In the genomic region with DNA sequence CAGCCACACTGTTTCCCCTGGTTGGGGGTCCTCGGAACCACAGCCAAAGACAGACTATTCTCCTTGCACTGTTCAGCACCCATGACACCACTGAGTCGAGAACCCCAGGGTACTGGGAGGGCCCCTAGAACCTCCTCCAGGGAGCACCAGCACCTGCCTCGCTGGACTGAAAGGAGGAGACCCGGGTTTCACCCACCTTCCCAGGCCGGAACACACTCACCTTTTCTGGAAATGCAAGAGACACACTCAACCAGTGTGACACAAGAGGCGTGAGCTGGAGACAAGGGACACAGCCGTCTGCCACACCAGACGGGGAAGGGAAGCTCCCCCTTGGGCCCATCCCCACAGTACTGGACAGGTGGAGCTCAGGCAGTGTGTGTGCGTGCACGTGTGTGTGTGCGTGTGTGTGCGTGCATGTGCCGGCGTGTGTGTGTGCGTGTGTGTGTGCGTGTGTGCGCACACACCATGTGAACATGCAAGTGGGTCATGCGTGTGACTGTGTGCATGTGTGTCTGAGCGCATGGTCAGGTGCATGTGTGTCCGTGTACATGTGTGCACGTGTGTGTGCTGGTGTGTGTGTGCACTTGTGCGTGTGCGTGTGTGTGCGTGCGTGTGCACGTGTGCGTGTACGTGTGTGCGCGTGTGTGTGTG, we compare ENCODE assay signal across 17 cellular contexts.
DNase-seq lines count a peak whose midpoint lies in the region; ATAC-seq, FAIRE-seq and TF ChIP-seq lines count a peak whose summit lies in the region.
"Had no signal": no experiment of that assay in that cellular context is flagged by ENCODE, and none has a peak within 500 bp of the region (broad histone marks: within the 10 kb centered on the region; RNA-seq: fewer than 3 reads in every experiment).

No MANE protein-coding gene starts in this region.

- no peak overlapping the region for H4K8ac ChIP-seq in H1 (ENCODE audit: extremely low read depth, insufficient read depth, low read length)
- H4K8ac ChIP-seq in mesenchymal stem cell (ENCODE audit: low read length): no peak overlapping the region

- no peak for TF ChIP-seq RAD21 in H1 (IDR thresholded peaks at IDR 0.05 in 1 of 2, conservative IDR thresholded peaks at IDR 0.05 in 1 of 2; ENCODE audit: low read depth in 2 of 2, low read length in 2 of 2)

- no peaks in the 10 kb centered on the region for H3K27me3 ChIP-seq in WERI-Rb-1 (ENCODE audit: insufficient read depth, low read depth, severe bottlenecking)
- H3K27me3 ChIP-seq in H1 (replicated peaks in 1 of 4; ENCODE audit: control insufficient read depth in 3 of 4, extremely low read depth in 1 of 4, insufficient read depth in 3 of 4, low read length in 3 of 4): no peaks in the 10 kb centered on the region
- peaks cover 36 to 71% of the 10 kb centered on the region in 2 experiments for H3K27me3 ChIP-seq in mesenchymal stem cell (ENCODE audit: control insufficient read depth in 1 of 2, insufficient read depth in 1 of 2, low read length in 2 of 2)
- H3K27me3 ChIP-seq in H7 (ENCODE audit: control insufficient read depth, insufficient read depth, low read length): no peaks in the 10 kb centered on the region
- H3K27me3 ChIP-seq in gastroesophageal sphincter: peaks cover 90% of the 10 kb centered on the region

- H3K4me3 Mint-ChIP-seq in stimulated activated naive B cell treated with anti-CD40 and anti-IgM and Interleukin-4, amounts not matched to agents 10 μg/mL and 1 μg/mL and 100 μg/mL, for 72 hours: no peak overlapping the region

- TF ChIP-seq POLR2A in H1 (IDR thresholded peaks at IDR 0.05; ENCODE audit: control extremely low read depth in 1 of 2, low read depth in 2 of 2, low read length in 2 of 2) (no peak), gastroesophageal sphincter (IDR thresholded peaks at IDR 0.05) (no peak)

- FAIRE-seq in H1 (lab: Jason Lieb, UNC): no peak

- H2BK20ac ChIP-seq in H1 (ENCODE audit: low read length): no peak overlapping the region

- H3K9me3 ChIP-seq in WERI-Rb-1 (ENCODE audit: severe bottlenecking) (no peaks in the 10 kb centered on the region), H1 (ENCODE audit: insufficient read depth in 2 of 2, low read depth in 1 of 2, low read length in 1 of 2) (no peaks in the 10 kb centered on the region), mesenchymal stem cell (ENCODE audit: control insufficient read depth, low read length) (no peaks in the 10 kb centered on the region), gastroesophageal sphincter (no peaks in the 10 kb centered on the region)
- H3K9me3 ChIP-seq: HAP-1 had no signal

- no peak overlapping the region; a peak in 2 of 7 replicates for H3K9ac ChIP-seq in H1 (replicated peaks in 1 of 4; ENCODE audit: extremely low read depth in 1 of 4, low read depth in 3 of 4, low read length in 3 of 4)
- H3K9ac ChIP-seq in mesenchymal stem cell (ENCODE audit: low read length): no peak overlapping the region

- H3K4me3 ChIP-seq in WERI-Rb-1 (ENCODE audit: low read depth, low read length) (no peak overlapping the region), H1 (ENCODE audit: extremely low read depth in 1 of 4, insufficient read depth in 2 of 4, low read depth in 3 of 4, low read length in 4 of 4) (no peak overlapping the region), mesenchymal stem cell (ENCODE audit: insufficient read depth in 1 of 2, low read depth in 1 of 2, low read length in 2 of 2) (no peak overlapping the region), H7 (ENCODE audit: insufficient read depth, low read depth, low read length) (no peak overlapping the region), gastroesophageal sphincter (no peak overlapping the region)
- H3K4me3 ChIP-seq: HAP-1, SK-N-MC had no signal

- H2AK5ac ChIP-seq in H1 (ENCODE audit: low read depth, low read length) (no peak overlapping the region), mesenchymal stem cell (ENCODE audit: low read length, severe bottlenecking) (no peak overlapping the region)

- H3K23me2 ChIP-seq in H1 (ENCODE audit: low read depth, low read length): peaks cover 3% of the 10 kb centered on the region; the same call in 1 of the 2 replicates

- 91% methylated on average over 30 of the region's 30 CpGs; no CpG with 5 or more reads in 1 of the 2 experiments for WGBS in H1 (ENCODE audit: extremely low coverage in 1 of 2, insufficient coverage in 1 of 2, insufficient read length in 1 of 2, insufficient replicate concordance in 2 of 2, low coverage in 1 of 2, low lambda C conversion rate in 2 of 2, missing lambda C conversion rate in 1 of 2), 2 experiments
- 93% methylated on average over 30 of the region's 30 CpGs for WGBS in mesenchymal stem cell
- WGBS in gastroesophageal sphincter (ENCODE audit: low coverage in 1 of 2), 2 donors: 80 to 84% methylated on average over 4 to 11 of the region's 30 CpGs

- H2AFZ ChIP-seq in H1 (ENCODE audit: low read length) (no peak overlapping the region), mesenchymal stem cell (ENCODE audit: low read depth, low read length) (no peak overlapping the region)

- no peaks in the 10 kb centered on the region for H3K79me2 ChIP-seq in H1 (ENCODE audit: control insufficient read depth in 1 of 2, insufficient read depth in 2 of 2, low read length in 2 of 2)

- peaks cover 0 to 6% of the 10 kb centered on the region in 2 experiments for H4K20me1 ChIP-seq in H1 (replicated peaks in 1 of 2; ENCODE audit: control insufficient read depth in 1 of 2, insufficient read depth in 2 of 2, low read length in 2 of 2)

- H3K4me2 ChIP-seq in H1 (ENCODE audit: insufficient read depth in 1 of 2, low read depth in 2 of 2, low read length in 2 of 2): no peak overlapping the region
- no peak overlapping the region for H3K4me2 ChIP-seq in mesenchymal stem cell (ENCODE audit: low read length, poor library complexity, severe bottlenecking)

- H4K5ac ChIP-seq in H1 (ENCODE audit: insufficient read length, low read depth, low read length): no peak overlapping the region

- TF ChIP-seq EP300 in H1 (IDR thresholded peaks at IDR 0.05; ENCODE audit: borderline replicate concordance in 1 of 2, low read depth in 2 of 2, low read length in 2 of 2) (no peak), gastroesophageal sphincter (IDR thresholded peaks at IDR 0.05) (no peak)

- ATAC-seq in stimulated activated naive B cell treated with anti-CD40 and anti-IgM and Interleukin-4, amounts not matched to agents 10 μg/mL and 1 μg/mL and 100 μg/mL, for 72 hours (replicated peaks): no peak
- ATAC-seq in gastroesophageal sphincter: no peak
- ATAC-seq: PC-3 had no signal

- no peak overlapping the region for H3K56ac ChIP-seq in H1 (replicated peaks; ENCODE audit: insufficient read length, low read depth, low read length)

- H3K4me1 Mint-ChIP-seq in stimulated activated naive B cell treated with anti-CD40 and anti-IgM and Interleukin-4, amounts not matched to agents 10 μg/mL and 1 μg/mL and 100 μg/mL, for 72 hours: no peaks in the 10 kb centered on the region

- H3K27ac ChIP-seq in WERI-Rb-1 (peak overlapping the region; percentile 74), H1 (ENCODE audit: low read depth, low read length) (no peak overlapping the region), mesenchymal stem cell (ENCODE audit: low read length, poor library complexity, severe bottlenecking) (no peak overlapping the region), gastroesophageal sphincter (no peak overlapping the region)
- H3K27ac ChIP-seq: HL-60, SK-N-MC had no signal

- no peak overlapping the region for H3K14ac ChIP-seq in H1 (ENCODE audit: insufficient read length)
- H3K14ac ChIP-seq in mesenchymal stem cell (ENCODE audit: low read length in 2 of 2): peak overlapping the region in 1 of 2 experiments; percentile 18

- peak overlapping the region; percentile 80 for H4K91ac ChIP-seq in H1 (replicated peaks; ENCODE audit: insufficient read length, low read length)
- H4K91ac ChIP-seq in mesenchymal stem cell (ENCODE audit: low read length): peak overlapping the region; percentile 67

- no peaks in the 10 kb centered on the region for H3K9me3 Mint-ChIP-seq in stimulated activated naive B cell treated with anti-CD40 and anti-IgM and Interleukin-4, amounts not matched to agents 10 μg/mL and 1 μg/mL and 100 μg/mL, for 72 hours

- H3K4me1 ChIP-seq in H1 (replicated peaks in 1 of 4; ENCODE audit: control insufficient read depth in 3 of 4, insufficient read depth in 4 of 4, low read length in 3 of 4) (no peaks in the 10 kb centered on the region; a peak in 1 of 7 replicates), mesenchymal stem cell (ENCODE audit: control insufficient read depth, insufficient read depth, low read depth, low read length) (peaks cover 4% of the 10 kb centered on the region), gastroesophageal sphincter (peaks cover 0 to 11% (median 0%) of the 10 kb centered on the region in 3 donors)
- H3K4me1 ChIP-seq: HAP-1 had no signal

- H2BK15ac ChIP-seq in H1 (ENCODE audit: low read length): no peak overlapping the region
- no peak overlapping the region for H2BK15ac ChIP-seq in mesenchymal stem cell (ENCODE audit: low read depth, poor library complexity, severe bottlenecking)

- TF ChIP-seq CTCF in WERI-Rb-1 (IDR thresholded peaks at IDR 0.05; ENCODE audit: low read depth, low read length) (no peak), H1 (IDR thresholded peaks at IDR 0.05; ENCODE audit: control extremely low read depth in 1 of 3, insufficient read depth in 1 of 3, low read depth in 1 of 3, low read length in 3 of 3) (no peak), gastroesophageal sphincter (IDR thresholded peaks at IDR 0.05) (no peak)

- DNase-seq in WERI-Rb-1 (no peak), H1 (ENCODE audit: low read depth in 1 of 2, low spot score in 2 of 2) (no peak), mesenchymal stem cell (no peak), H7 (no peak), pons (ENCODE audit: low spot score) (no peak)
- no peak for DNase-seq in stimulated activated naive B cell treated with anti-CD40 and anti-IgM and Interleukin-4, amounts not matched to agents 10 μg/mL and 1 μg/mL and 100 μg/mL, for 72 hours
- DNase-seq: COR-L47, DMS53, MV-4-11, NCI-H1436, NCI-H2081, NCI-H510A treated with DMSO at 0.1 percent for 48 hours, PC-3 had no signal

- H3K27me3 Mint-ChIP-seq in stimulated activated naive B cell treated with anti-CD40 and anti-IgM and Interleukin-4, amounts not matched to agents 10 μg/mL and 1 μg/mL and 100 μg/mL, for 72 hours: peaks cover 9 to 31% of the 10 kb centered on the region in 2 donors

- H3K79me1 ChIP-seq in H1 (ENCODE audit: low read depth, low read length): no peaks in the 10 kb centered on the region
- H3K79me1 ChIP-seq in mesenchymal stem cell (replicated peaks; ENCODE audit: low read length, poor library complexity, severe bottlenecking): no peaks in the 10 kb centered on the region

- peak overlapping the region; percentile 37 for H3K27ac Mint-ChIP-seq in stimulated activated naive B cell treated with anti-CD40 and anti-IgM and Interleukin-4, amounts not matched to agents 10 μg/mL and 1 μg/mL and 100 μg/mL, for 72 hours

- CTCF ChIA-PET in H1 (lab: Charles Lee; ENCODE audit: partially characterized antibody): interaction anchor here (0.6 to 5.9 kb wide), 3 partner anchors 15 to 94 kb away, joined by 3 to 49 read pairs (median 4); no protein-coding TSS in a partner anchor

- H3K23ac ChIP-seq in H1 (ENCODE audit: insufficient read length) (no peak overlapping the region), mesenchymal stem cell (ENCODE audit: low read length in 2 of 2) (no peak overlapping the region)

- H3K4ac ChIP-seq in H1 (replicated peaks; ENCODE audit: insufficient read length, low read depth, low read length): no peak overlapping the region
- no peak overlapping the region for H3K4ac ChIP-seq in mesenchymal stem cell (ENCODE audit: low read depth in 1 of 2, low read length in 2 of 2)

- H3K36me3 ChIP-seq in WERI-Rb-1 (no peaks in the 10 kb centered on the region), H1 (ENCODE audit: control insufficient read depth in 2 of 4, insufficient read depth in 4 of 4, low read length in 3 of 4) (no peaks in the 10 kb centered on the region), mesenchymal stem cell (ENCODE audit: control insufficient read depth in 1 of 2, insufficient read depth in 2 of 2, low read depth in 1 of 2, low read length in 2 of 2) (no peaks in the 10 kb centered on the region), H7 (replicated peaks; ENCODE audit: control insufficient read depth, insufficient read depth, low read length) (no peaks in the 10 kb centered on the region), gastroesophageal sphincter (no peaks in the 10 kb centered on the region)
- H3K36me3 ChIP-seq: HAP-1 had no signal

- H2BK12ac ChIP-seq in H1 (ENCODE audit: low read depth, low read length) (peak overlapping the region; percentile 91; the same call in 1 of the 2 replicates), mesenchymal stem cell (ENCODE audit: low read length in 2 of 2) (no peak overlapping the region)

- peak overlapping the region; percentile 60 for H3K18ac ChIP-seq in H1 (ENCODE audit: extremely low read depth, low read length)
- no peak overlapping the region for H3K18ac ChIP-seq in mesenchymal stem cell (ENCODE audit: low read depth in 1 of 2, low read length in 2 of 2)

- POLR2A ChIA-PET in H1 (lab: Charles Lee; ENCODE audit: partially characterized antibody): no interaction called here

- H2BK120ac ChIP-seq in H1 (replicated peaks; ENCODE audit: low read depth, low read length) (no peak overlapping the region), mesenchymal stem cell (ENCODE audit: low read depth, low read length) (no peak overlapping the region)

- H3K36me3 Mint-ChIP-seq in stimulated activated naive B cell treated with anti-CD40 and anti-IgM and Interleukin-4, amounts not matched to agents 10 μg/mL and 1 μg/mL and 100 μg/mL, for 72 hours: no peaks in the 10 kb centered on the region

- H2BK5ac ChIP-seq in H1 (ENCODE audit: low read depth, low read length) (peak overlapping the region; percentile 76), mesenchymal stem cell (ENCODE audit: low read depth, low read length, poor library complexity, severe bottlenecking) (no peak overlapping the region)
